22 cellular contexts compared by ENCODE assay signal in the genomic region with DNA sequence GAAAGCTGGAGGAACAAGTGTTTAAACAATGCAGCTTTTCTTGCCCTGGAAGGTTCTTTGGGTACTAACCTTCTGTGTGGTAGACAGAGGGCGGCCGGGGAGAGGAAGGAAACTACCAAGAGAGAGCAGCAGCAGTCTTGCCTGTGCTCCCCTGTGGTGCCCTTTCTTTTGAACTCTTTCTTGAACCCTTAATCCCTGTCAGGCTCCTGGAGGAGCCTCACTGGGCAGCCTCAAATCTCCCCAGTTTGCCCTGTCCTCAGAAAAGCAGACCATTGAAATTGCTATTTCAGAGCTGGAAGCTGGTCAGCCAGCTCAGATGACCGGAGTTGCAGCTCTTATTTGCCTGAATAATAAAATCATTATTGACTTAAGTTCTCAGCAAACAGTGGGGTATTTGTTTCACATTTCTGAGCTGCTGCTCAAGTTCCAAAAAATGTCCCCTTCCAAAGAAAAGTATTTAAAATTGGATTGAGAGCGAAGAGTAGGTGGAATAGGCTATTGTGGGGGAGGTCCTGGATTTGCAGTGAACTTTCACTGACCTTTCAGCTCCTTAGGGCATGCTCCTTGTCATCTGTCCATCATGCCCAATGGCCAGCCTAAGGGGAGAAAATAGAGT. TPM values are rescaled to one million over a fixed set of nuclear protein-coding genes. Genes with fewer than 3 reads are reported as not detected.
A peak's percentile ranks its signal among the peaks of the same experiment; 100 is the strongest.
DNase-seq lines count a peak whose midpoint lies in the region; ATAC-seq, FAIRE-seq and TF ChIP-seq lines count a peak whose summit lies in the region.
"Had no signal": no experiment of that assay in that cellular context is flagged by ENCODE, and none has a peak within 500 bp of the region (broad histone marks: within the 10 kb centered on the region; RNA-seq: fewer than 3 reads in every experiment).

No MANE protein-coding gene starts in this region.

- H4K20me1 ChIP-seq in PC-3 (ENCODE audit: low read length): no peaks in the 10 kb centered on the region

- H3K9ac ChIP-seq in PC-3 (ENCODE audit: low read length) (peak overlapping the region; percentile 81), endodermal cell (ENCODE audit: extremely low read depth, low read length, poor library complexity, severe bottlenecking) (no peak overlapping the region)

- peaks cover 40% of the 10 kb centered on the region for H3K4me1 ChIP-seq in A549
- peaks cover 45% of the 10 kb centered on the region for H3K4me1 ChIP-seq in PC-3 (ENCODE audit: insufficient read depth, low read length)
- peaks cover 7% of the 10 kb centered on the region for H3K4me1 ChIP-seq in endodermal cell (ENCODE audit: control insufficient read depth, insufficient read depth, low read length)
- H3K4me1 ChIP-seq: SJCRH30, thyroid gland had no signal

- H3K9me3 Mint-ChIP-seq in endodermal cell (no peaks in the 10 kb centered on the region), neural crest cell (no peaks in the 10 kb centered on the region)

- H3K9me2 ChIP-seq in PC-3 (replicated peaks; ENCODE audit: low read length): no peaks in the 10 kb centered on the region

- peak; percentile 75 to 80 for ATAC-seq in A549
- ATAC-seq in PC-3: peak; percentile 66
- no peak for ATAC-seq in HG03280 (IDR thresholded peaks at IDR 0.05; ENCODE audit: unreplicated experiment)
- ATAC-seq in GM18502 (IDR thresholded peaks at IDR 0.05; ENCODE audit: poor library complexity, unreplicated experiment): no peak

- H3K36me3 Mint-ChIP-seq in endodermal cell (ENCODE audit: low read depth) (no peaks in the 10 kb centered on the region), neural crest cell (ENCODE audit: low read depth) (no peaks in the 10 kb centered on the region)

- TF ChIP-seq POLR2A in A549 (IDR thresholded peaks at IDR 0.05; ENCODE audit: low read length): no peak

- H3F3A ChIP-seq in PC-3 (ENCODE audit: low read length, unreplicated experiment): peaks cover 4% of the 10 kb centered on the region

- peak in 1 of 2 experiments; percentile 34; a peak in 1 of 5 replicates for TF ChIP-seq EP300 in A549 (IDR thresholded peaks at IDR 0.05)

- no peaks in the 10 kb centered on the region for H3K9me3 ChIP-seq in A549
- no peaks in the 10 kb centered on the region for H3K9me3 ChIP-seq in PC-3 (ENCODE audit: low read length)
- no peaks in the 10 kb centered on the region for H3K9me3 ChIP-seq in endodermal cell (ENCODE audit: control insufficient read depth, low read length)
- H3K9me3 ChIP-seq: heart right ventricle, SJCRH30, thyroid gland had no signal

- 0% methylated on average over 4 of the region's 4 CpGs for WGBS in A549 (ENCODE audit: missing lambda C conversion rate)
- WGBS in endodermal cell (ENCODE audit: insufficient coverage in 1 of 2, insufficient read length in 1 of 2), 2 experiments: 44 to 52% methylated on average over 2 to 4 of the region's 4 CpGs

- H3K27me3 ChIP-seq in PC-3 (ENCODE audit: low read length) (no peaks in the 10 kb centered on the region), endodermal cell (ENCODE audit: control insufficient read depth, insufficient read depth, low read length, poor library complexity, severe bottlenecking) (no peaks in the 10 kb centered on the region)
- H3K27me3 ChIP-seq: thyroid gland had no signal

- H3K4me2 ChIP-seq in A549 (peak overlapping the region; percentile 97), PC-3 (ENCODE audit: low read length) (peak overlapping the region; percentile 88)

- H3K27ac Mint-ChIP-seq in endodermal cell: peak overlapping the region; percentile 13
- peak overlapping the region; percentile 96 for H3K27ac Mint-ChIP-seq in neural crest cell (ENCODE audit: unreplicated experiment)

- H3K4me1 Mint-ChIP-seq in endodermal cell: peaks cover 12% of the 10 kb centered on the region
- peaks cover 14% of the 10 kb centered on the region for H3K4me1 Mint-ChIP-seq in neural crest cell

- POLR2A ChIA-PET in A549 (lab: Yijun Ruan, JAX) (interaction anchor here (0.7 to 2.5 kb wide), 6 partner anchors 12 to 167 kb away, joined by 3 to 10 read pairs (median 3); partner anchors contain the start of gene RNASE1), PC-3 (lab: Charles Lee; ENCODE audit: unreplicated experiment) (interaction anchor here (0.5 kb wide), 1 partner anchor 10 kb away, joined by 3 read pairs; no protein-coding TSS in a partner anchor)

- TF ChIP-seq CTCF in A549 (IDR thresholded peaks at IDR 0.05): no peak
- TF ChIP-seq CTCF in PC-3 (conservative IDR thresholded peaks at IDR 0.05; ENCODE audit: low read depth, low read length): no peak
- TF ChIP-seq CTCF in endodermal cell (conservative IDR thresholded peaks at IDR 0.05): no peak
- no peak for TF ChIP-seq CTCF in neural crest cell (conservative IDR thresholded peaks at IDR 0.05)

- no TSS peak for BruUV-seq in PC-3 (replicated peaks; lab: Mats Ljungman, UMichigan)

- TF ChIP-seq RAD21 in A549 (conservative IDR thresholded peaks at IDR 0.05 in 1 of 2, IDR thresholded peaks at IDR 0.05 in 1 of 2): no peak

- H3K79me2 ChIP-seq in PC-3 (ENCODE audit: low read length): no peaks in the 10 kb centered on the region

- FAIRE-seq in A549 (lab: Jason Lieb, UNC): peak; percentile 61
- FAIRE-seq: bronchial epithelial cell had no signal

- CTCF ChIA-PET in A549 (lab: Yijun Ruan, JAX) (interaction anchor here (0.8 to 6.3 kb wide), 10 partner anchors 9 to 192 kb away, joined by 3 to 64 read pairs (median 6); no protein-coding TSS in a partner anchor), PC-3 (lab: Charles Lee) (interaction anchor here (0.6 to 1.8 kb wide), 7 partner anchors 9 to 247 kb away, joined by 3 to 7 read pairs (median 3); no protein-coding TSS in a partner anchor)

- DNase-seq in A549 (ENCODE audit: low read depth in 1 of 2, low spot score in 1 of 2) (peak; percentile 26 to 77), PC-3 (peak; percentile 79), endodermal cell (peak; percentile 63), neural crest cell (ENCODE audit: low read depth, low spot score) (no peak)
- no peak for DNase-seq in activated T-cell treated with anti-CD3 and anti-CD28 coated beads, Interleukin-2, amount 50 U/mL, for 48 hours
- no peak for DNase-seq in stimulated activated CD4-positive, alpha-beta T cell treated with anti-CD3 and anti-CD28 coated beads, Interleukin-15, amount 100 ng/mL, for 24 hours
- DNase-seq: activated CD8-positive, alpha-beta memory T cell treated with anti-CD3 and anti-CD28 coated beads for 24 hours; activated naive CD4-positive, alpha-beta T cell; DMS 273 treated with DMSO at 0.1 percent for 48 hours; heart right ventricle; NCI-H1694 treated with DMSO at 0.1 percent for 48 hours; NCI-H69; occipital lobe; SJCRH30; stimulated activated CD4-positive, alpha-beta T cell treated with anti-CD3 and anti-CD28 coated beads, Interleukin-12 subunit alpha, Interleukin-12 subunit beta, amount 100 ng/mL, for 4 hours; thyroid gland had no signal

- H3K27me3 Mint-ChIP-seq in endodermal cell (ENCODE audit: insufficient read depth) (peaks cover 2% of the 10 kb centered on the region), neural crest cell (ENCODE audit: low read depth) (no peaks in the 10 kb centered on the region)

- H3K36me3 ChIP-seq in PC-3 (ENCODE audit: low read depth, low read length): no peaks in the 10 kb centered on the region
- no peaks in the 10 kb centered on the region for H3K36me3 ChIP-seq in endodermal cell (ENCODE audit: control insufficient read depth, insufficient read depth, low read length)
- H3K36me3 ChIP-seq: heart right ventricle, SJCRH30, thyroid gland had no signal

- peak overlapping the region; percentile 31 for H3K4me3 ChIP-seq in A549
- H3K4me3 ChIP-seq in PC-3 (ENCODE audit: low read length): peak overlapping the region; percentile 58
- no peak overlapping the region for H3K4me3 ChIP-seq in endodermal cell (ENCODE audit: low read length)
- H3K4me3 ChIP-seq: heart right ventricle, SJCRH30, thyroid gland had no signal

- no peak overlapping the region for H3K4me3 Mint-ChIP-seq in endodermal cell
- H3K4me3 Mint-ChIP-seq in neural crest cell: peak overlapping the region; percentile 13

- H3K27ac ChIP-seq in A549 (peak overlapping the region; percentile 94 to 96), PC-3 (ENCODE audit: low read length) (peak overlapping the region; percentile 97), endodermal cell (ENCODE audit: low read depth, low read length) (no peak overlapping the region)
- H3K27ac ChIP-seq: SJCRH30, thyroid gland had no signal

- H2AFZ ChIP-seq in PC-3 (ENCODE audit: low read length): peak overlapping the region; percentile 51

- intact Hi-C loops in PC-3 (cut with micrococcal nuclease): no loop called here

TF ChIP-seq in A549, 52 proteins besides CTCF, POLR2A, EP300 and RAD21 (continues in another document):
- TF ChIP-seq BHLHE40 (IDR thresholded peaks at IDR 0.05; ENCODE audit: low read depth, low read length) (no peak), FOSL2 (IDR thresholded peaks at IDR 0.05) (no peak), FOSL2 (CRISPR knock-in tag; IDR thresholded peaks at IDR 0.05) (peak; percentile 17; the same call in 1 of the 2 replicates), GATA3 (IDR thresholded peaks at IDR 0.05; ENCODE audit: borderline replicate concordance) (peak; percentile 66; the same call in 1 of the 2 replicates), HDAC2 (IDR thresholded peaks at IDR 0.05) (0 out of 2 replicates have a peak, but pooled peaks have one; percentile 24)

RNA-seq across cellular contexts. Expression of gene RNASE3, which starts 42.1 kb away (rescaled TPM):
- polyA plus RNA-seq in A549 (2011; rRNA removed) (not detected in 2 replicates), A549 (2017; fragmentation: RNase III; extraction: RNeasy Plus Mini Kit Qiagen cat#74134 plus additional on column Dnase treatment) (not detected in 3 replicates)
- polyA plus RNA-seq in A549 (2012; cell fraction: cytosol; rRNA removed): not detected in 2 replicates
- not detected in 2 replicates for polyA plus RNA-seq in A549 (2012; cell fraction: nucleus; rRNA removed)
- polyA minus RNA-seq in A549 (2011; rRNA and poly(A)+ RNA removed): not detected in 2 replicates
- total RNA-seq in PC-3 (2014; rRNA removed) (not detected in 2 replicates), endodermal cell (not detected), neural crest cell (not detected in 2 replicates)
- not detected for polyA plus RNA-seq in endodermal cell (2013, experiment 1 of 2)
- not detected for polyA plus RNA-seq in endodermal cell (2013, experiment 2 of 2)
- total RNA-seq: bronchial epithelial cell, epithelial cell of proximal tubule, heart right ventricle, LHCN-M2, lower leg skin, occipital lobe, SJCRH30, thyroid gland had no signal

RNA-seq across cellular contexts. Expression of gene RNASE1, which starts 46.4 kb away (rescaled TPM):
- 0.98 and 1.1 TPM in 2 replicates for polyA plus RNA-seq in A549 (2011; rRNA removed)
- 0.54 and 0.57 TPM in 2 replicates for polyA plus RNA-seq in A549 (2012; cell fraction: cytosol; rRNA removed)
- 0.26 and 0.66 TPM in 2 replicates for polyA plus RNA-seq in A549 (2012; cell fraction: nucleus; rRNA removed)
- polyA plus RNA-seq in A549 (2017; fragmentation: RNase III; extraction: RNeasy Plus Mini Kit Qiagen cat#74134 plus additional on column Dnase treatment): 0.13 to 0.55 TPM (median 0.16 TPM) in 3 replicates
- 0.19 and 2.5 TPM in 2 replicates for polyA minus RNA-seq in A549 (2011; rRNA and poly(A)+ RNA removed)
- total RNA-seq in PC-3 (2014; rRNA removed): 0.23 and 0.51 TPM in 2 replicates
- total RNA-seq in endodermal cell: 10 to 100 TPM in 1 of 2 donors, 1 to 10 TPM in 1; 9.9 to 10.7 TPM
- polyA plus RNA-seq in endodermal cell (2013, experiment 1 of 2): 41.2 TPM
- polyA plus RNA-seq in endodermal cell (2013, experiment 2 of 2): 25.8 TPM
- 6.4 and 9.7 TPM in 2 replicates for total RNA-seq in neural crest cell
- total RNA-seq: bronchial epithelial cell, LHCN-M2, SJCRH30 had no signal

Comparison
In these comparisons a context has a peak if more than half of its experiments do, and no peak if none do; other contexts are left out.
1. ATAC-seq: peak in A549 (2 of 2) and PC-3 (single experiment); none in HG03280 (single experiment) and GM18502 (single experiment).
2. DNase-seq: peak in A549 (2 of 2), PC-3 (single experiment) and endodermal cell (single experiment); none in neural crest cell (single experiment), activated T-cell treated with anti-CD3 and anti-CD28 coated beads, Interleukin-2, amount 50 U/mL, for 48 hours (0 of 2) and stimulated activated CD4-positive, alpha-beta T cell treated with anti-CD3 and anti-CD28 coated beads, Interleukin-15, amount 100 ng/mL, for 24 hours (single experiment).